In the genomic region with DNA sequence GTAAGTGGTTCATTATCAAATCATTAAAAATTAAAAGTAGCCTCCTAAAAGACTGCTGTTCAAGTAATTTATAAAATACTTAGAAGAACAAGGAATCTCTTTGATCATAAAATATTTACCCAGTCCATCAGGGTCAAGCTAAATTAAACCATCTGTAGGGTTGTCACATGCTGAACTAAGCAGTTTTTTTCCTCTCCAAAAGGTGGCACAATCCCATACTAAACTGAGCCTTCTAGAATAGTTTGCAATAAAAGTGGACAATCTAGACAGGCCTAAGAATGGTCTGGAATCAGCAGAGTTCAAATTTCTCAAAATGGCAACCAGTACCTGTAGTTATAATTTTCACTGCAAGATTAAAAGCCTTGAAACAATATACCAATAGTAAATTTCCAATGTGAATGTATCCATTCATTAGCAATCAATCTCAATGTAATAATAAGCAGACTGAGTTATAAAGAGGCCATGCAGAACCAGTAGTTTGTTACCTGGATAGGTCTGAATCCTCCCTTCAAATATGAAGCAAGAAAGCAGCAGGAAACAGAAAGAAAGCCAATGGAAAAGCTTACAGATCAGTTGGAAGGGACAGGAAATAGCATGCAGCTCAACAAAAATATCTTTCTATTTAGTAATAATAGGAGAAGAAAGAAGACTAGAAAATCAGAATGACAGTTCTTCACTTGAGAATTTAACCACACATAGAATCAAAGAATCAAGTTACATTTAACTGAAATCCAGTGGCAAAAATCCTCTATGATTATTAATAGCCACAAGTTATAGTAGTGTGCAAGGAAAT, we compare ENCODE assay signal across 9 cellular contexts.
DNase-seq lines count a peak whose midpoint lies in the region; ATAC-seq, FAIRE-seq and TF ChIP-seq lines count a peak whose summit lies in the region.
"Had no signal": no experiment of that assay in that cellular context is flagged by ENCODE, and none has a peak within 500 bp of the region (broad histone marks: within the 10 kb centered on the region; RNA-seq: fewer than 3 reads in every experiment).

No MANE protein-coding gene starts in this region.

- H3K4me1 Mint-ChIP-seq in T-helper 17 cell = peaks cover 7% of the 10 kb centered on the region
- peaks cover 2% of the 10 kb centered on the region for H3K4me1 Mint-ChIP-seq in activated naive CD8-positive, alpha-beta T cell treated with anti-CD3 and anti-CD28 coated beads for 36 hours

- FAIRE-seq in D721Med (lab: Jason Lieb, UNC) = no peak

- TF ChIP-seq CTCF in D721Med (IDR thresholded peaks at IDR 0.05; ENCODE audit: insufficient read depth, missing control alignments) (peak; percentile 26), MM.1S (IDR thresholded peaks at IDR 0.05; ENCODE audit: low read length) (peak; percentile 23; the same call in 1 of the 2 replicates)

- no peaks in the 10 kb centered on the region for H3K27me3 ChIP-seq in MM.1S (replicated peaks; ENCODE audit: insufficient read depth, low read length)

- no peaks in the 10 kb centered on the region for H3K9me3 Mint-ChIP-seq in activated naive CD8-positive, alpha-beta T cell treated with anti-CD3 and anti-CD28 coated beads for 36 hours

- H3K36me3 Mint-ChIP-seq in T-helper 17 cell (ENCODE audit: low read depth) = peaks cover 2% of the 10 kb centered on the region
- no peaks in the 10 kb centered on the region for H3K36me3 Mint-ChIP-seq in activated naive CD8-positive, alpha-beta T cell treated with anti-CD3 and anti-CD28 coated beads for 36 hours

- H3K27ac ChIP-seq in MM.1S (ENCODE audit: low read length) = no peak overlapping the region

- no peaks in the 10 kb centered on the region for H3K79me2 ChIP-seq in MM.1S (ENCODE audit: low read length)

- no peaks in the 10 kb centered on the region for H3K36me3 ChIP-seq in MM.1S (replicated peaks; ENCODE audit: insufficient read depth, low read length)

- H3K4me1 ChIP-seq in MM.1S (ENCODE audit: low read length) = no peaks in the 10 kb centered on the region

- H4K20me1 ChIP-seq in MM.1S (ENCODE audit: insufficient read depth, low read length) = no peaks in the 10 kb centered on the region

- no peak overlapping the region for H3K4me3 ChIP-seq in MM.1S (ENCODE audit: low read length)

- H3K9me2 ChIP-seq in MM.1S (replicated peaks; ENCODE audit: insufficient read depth, low read length) = no peaks in the 10 kb centered on the region

- H2AFZ ChIP-seq in MM.1S (ENCODE audit: low read length) = no peak overlapping the region

- no peak overlapping the region for H3K27ac Mint-ChIP-seq in T-helper 17 cell
- H3K27ac Mint-ChIP-seq in activated naive CD8-positive, alpha-beta T cell treated with anti-CD3 and anti-CD28 coated beads for 36 hours = no peak overlapping the region

- no peak overlapping the region for H3K4me2 ChIP-seq in MM.1S (ENCODE audit: low read depth, low read length)

- no peak overlapping the region for H3K9ac ChIP-seq in MM.1S (ENCODE audit: low read length)

- H3K4me3 Mint-ChIP-seq in T-helper 17 cell = no peak overlapping the region
- H3K4me3 Mint-ChIP-seq in activated naive CD8-positive, alpha-beta T cell treated with anti-CD3 and anti-CD28 coated beads for 36 hours = no peak overlapping the region

- no peak for ATAC-seq in T-helper 17 cell

- H3K27me3 Mint-ChIP-seq in T-helper 17 cell = no peaks in the 10 kb centered on the region
- no peaks in the 10 kb centered on the region for H3K27me3 Mint-ChIP-seq in activated naive CD8-positive, alpha-beta T cell treated with anti-CD3 and anti-CD28 coated beads for 36 hours

- H3K9me3 ChIP-seq in MM.1S (replicated peaks; ENCODE audit: insufficient read depth, low read length) (no peaks in the 10 kb centered on the region), T-helper 17 cell (ENCODE audit: control insufficient read depth, low read length, poor library complexity, severe bottlenecking) (no peaks in the 10 kb centered on the region)

- DNase-seq in D721Med (ENCODE audit: insufficient read length, low spot score) = no peak
- DNase-seq in MM.1S = no peak
- peak; percentile 58 for DNase-seq in dermis blood vessel endothelial cell
- peak; percentile 43 for DNase-seq in myocyte (ENCODE audit: low read depth)
- DNase-seq in stimulated activated CD4-positive, alpha-beta T cell treated with anti-CD3 and anti-CD28 coated beads, Interleukin-1b, Interleukin-23, amount 100 ng/mL, for 48 hours = no peak
- DNase-seq in T-helper 17 cell = no peak
- no peak for DNase-seq in activated naive CD8-positive, alpha-beta T cell treated with anti-CD3 and anti-CD28 coated beads for 36 hours
- no peak for DNase-seq in activated CD4-positive, alpha-beta T cell treated with anti-CD3 and anti-CD28 coated beads for 48 hours
- DNase-seq: T-helper 2 cell had no signal

- 0 out of 2 replicates have a peak, but pooled peaks cover 3% of the 10 kb centered on the region for H3F3A ChIP-seq in MM.1S (ENCODE audit: insufficient read depth, low read length)

Comparison
In these comparisons a context has a peak if more than half of its experiments do, and no peak if none do; other contexts are left out.
1. DNase-seq: peak in dermis blood vessel endothelial cell (single experiment) and myocyte (single experiment); none in D721Med (single experiment), MM.1S (single experiment), stimulated activated CD4-positive, alpha-beta T cell treated with anti-CD3 and anti-CD28 coated beads, Interleukin-1b, Interleukin-23, amount 100 ng/mL, for 48 hours (single experiment), T-helper 17 cell (0 of 3), activated naive CD8-positive, alpha-beta T cell treated with anti-CD3 and anti-CD28 coated beads for 36 hours (single experiment) and activated CD4-positive, alpha-beta T cell treated with anti-CD3 and anti-CD28 coated beads for 48 hours (single experiment).